Comparison of ENCODE assay signal across 12 cellular contexts in genomic region chr18:26545737-26546136, GRCh38. TPM values are rescaled to one million over a fixed set of nuclear protein-coding genes. Genes with fewer than 3 reads are reported as not detected.
DNase-seq lines count a peak whose midpoint lies in the region; ATAC-seq and TF ChIP-seq lines count a peak whose summit lies in the region.
"Had no signal": no experiment of that assay in that cellular context is flagged by ENCODE, and none has a peak within 500 bp of the region (broad histone marks: within the 10 kb centered on the region; RNA-seq: fewer than 3 reads in every experiment).

No MANE protein-coding gene starts in this region.

- H3K79me2 ChIP-seq in mammary epithelial cell (ENCODE audit: insufficient read depth, low read length) = peaks cover 84% of the 10 kb centered on the region

- H3K79me1 ChIP-seq in mesenchymal stem cell (replicated peaks; ENCODE audit: low read length, poor library complexity, severe bottlenecking) = peaks cover 3% of the 10 kb centered on the region

- H4K20me1 ChIP-seq in BLaER1 (peaks cover 78% of the 10 kb centered on the region), mammary epithelial cell (ENCODE audit: insufficient read depth, low read length) (no peaks in the 10 kb centered on the region)

- H2AK5ac ChIP-seq in mesenchymal stem cell (ENCODE audit: low read length, severe bottlenecking) = no peak overlapping the region

- dilution Hi-C loops in mammary epithelial cell (cut with HindIII; ENCODE audit: low sequenced_read_pairs) = no loop called here

- H2BK5ac ChIP-seq in mesenchymal stem cell (ENCODE audit: low read depth, low read length, poor library complexity, severe bottlenecking) = no peak overlapping the region

- H3K36me3 ChIP-seq in BLaER1 (no peaks in the 10 kb centered on the region; the same call in 1 of the 2 replicates), HUES48 (ENCODE audit: control insufficient read depth, insufficient read depth, low read length) (no peaks in the 10 kb centered on the region), mammary epithelial cell (ENCODE audit: insufficient read depth, low read length) (peaks cover 6% of the 10 kb centered on the region), mesenchymal stem cell (ENCODE audit: control insufficient read depth in 1 of 2, insufficient read depth in 2 of 2, low read depth in 1 of 2, low read length in 2 of 2) (peaks cover 0 to 8% of the 10 kb centered on the region in 2 experiments), WERI-Rb-1 (peaks cover 10% of the 10 kb centered on the region)
- H3K36me3 ChIP-seq: uterus had no signal

- DNase-seq in mammary epithelial cell (no peak), mesenchymal stem cell (no peak), D341Med (ENCODE audit: low spot score) (no peak), WERI-Rb-1 (no peak)
- DNase-seq: DMS79, NCI-H2171, occipital lobe, uterus had no signal

- H3K14ac ChIP-seq in mesenchymal stem cell (ENCODE audit: low read length in 2 of 2) = no peak overlapping the region

- 0% methylated on average over 4 of the region's 5 CpGs for WGBS in mammary epithelial cell (ENCODE audit: low coverage, missing lambda C conversion rate)
- 59% methylated on average over 5 of the region's 5 CpGs for WGBS in mesenchymal stem cell

- H3K23ac ChIP-seq in mesenchymal stem cell (ENCODE audit: low read length in 2 of 2) = no peak overlapping the region

- H4K91ac ChIP-seq in mesenchymal stem cell (ENCODE audit: low read length) = no peak overlapping the region

- H2BK15ac ChIP-seq in mesenchymal stem cell (ENCODE audit: low read depth, poor library complexity, severe bottlenecking) = no peak overlapping the region

- ATAC-seq in GM19395 (IDR thresholded peaks at IDR 0.05; ENCODE audit: unreplicated experiment) (no peak), GM21381 (IDR thresholded peaks at IDR 0.05; ENCODE audit: unreplicated experiment) (no peak)

- in situ Hi-C loops in mammary epithelial cell (cut with MboI; ENCODE audit: low sequenced_read_pairs in 2 of 2) = loop anchor here in 1 of 2 donors (10.0 kb wide), 1 partner anchor 61 kb away; no protein-coding TSS in a partner anchor

- no peak overlapping the region for H2BK12ac ChIP-seq in mesenchymal stem cell (ENCODE audit: low read length in 2 of 2)

- intact Hi-C loops in mammary epithelial cell (cut with micrococcal nuclease) = loop anchor here (2.0 to 5.0 kb wide), 6 partner anchors 65 to 457 kb away; no protein-coding TSS in a partner anchor

- H3K27ac ChIP-seq in BLaER1 = no peak overlapping the region
- no peak overlapping the region for H3K27ac ChIP-seq in HUES48 (ENCODE audit: low read depth, low read length)
- H3K27ac ChIP-seq in mammary epithelial cell (ENCODE audit: insufficient read depth, low read depth, low read length) = peak overlapping the region; percentile 68
- peak overlapping the region; percentile 49 for H3K27ac ChIP-seq in mesenchymal stem cell (ENCODE audit: low read length, poor library complexity, severe bottlenecking)
- no peak overlapping the region for H3K27ac ChIP-seq in WERI-Rb-1
- H3K27ac ChIP-seq: uterus had no signal

- H3K18ac ChIP-seq in mesenchymal stem cell (ENCODE audit: low read depth in 1 of 2, low read length in 2 of 2) = no peak overlapping the region

- H3K4me1 ChIP-seq in BLaER1 (peaks cover 51% of the 10 kb centered on the region), HUES48 (ENCODE audit: control insufficient read depth, insufficient read depth, low read length) (peaks cover 23% of the 10 kb centered on the region), mammary epithelial cell (ENCODE audit: insufficient read depth, low read length) (peaks cover 36% of the 10 kb centered on the region), mesenchymal stem cell (ENCODE audit: control insufficient read depth, insufficient read depth, low read depth, low read length) (peaks cover 26% of the 10 kb centered on the region)

- CTCF ChIA-PET in mammary epithelial cell (lab: Charles Lee; ENCODE audit: low non-redundant PET) = interaction anchor here (0.6 kb wide), 1 partner anchor 74 kb away, joined by 5 read pairs; no protein-coding TSS in a partner anchor

- H2BK120ac ChIP-seq in mesenchymal stem cell (ENCODE audit: low read depth, low read length) = no peak overlapping the region

- TSS peak; percentile 18 for BruUV-seq in mammary epithelial cell (replicated peaks; lab: Mats Ljungman, UMichigan)

- H3K9me3 ChIP-seq in BLaER1 (no peaks in the 10 kb centered on the region), HUES48 (ENCODE audit: control insufficient read depth, insufficient read depth, low read length) (no peaks in the 10 kb centered on the region), mammary epithelial cell (replicated peaks; ENCODE audit: insufficient read depth, low read length) (no peaks in the 10 kb centered on the region), mesenchymal stem cell (ENCODE audit: control insufficient read depth, low read length) (no peaks in the 10 kb centered on the region), WERI-Rb-1 (ENCODE audit: severe bottlenecking) (no peaks in the 10 kb centered on the region)
- H3K9me3 ChIP-seq: uterus had no signal

- no peak overlapping the region for H4K8ac ChIP-seq in mesenchymal stem cell (ENCODE audit: low read length)

- H2AFZ ChIP-seq in mammary epithelial cell (ENCODE audit: low read depth, low read length) (no peak overlapping the region), mesenchymal stem cell (ENCODE audit: low read depth, low read length) (no peak overlapping the region)

- H3K9ac ChIP-seq in BLaER1 = no peak overlapping the region
- no peak overlapping the region for H3K9ac ChIP-seq in HUES48 (ENCODE audit: low read depth, low read length)
- peak overlapping the region; percentile 76 for H3K9ac ChIP-seq in mammary epithelial cell (ENCODE audit: insufficient read depth, low read length)
- H3K9ac ChIP-seq in mesenchymal stem cell (ENCODE audit: low read length) = no peak overlapping the region

- peak overlapping the region; percentile 57 for H3K4me2 ChIP-seq in BLaER1
- peak overlapping the region; percentile 99 for H3K4me2 ChIP-seq in mammary epithelial cell (ENCODE audit: insufficient read depth, low read depth, low read length)
- peak overlapping the region; percentile 82 for H3K4me2 ChIP-seq in mesenchymal stem cell (ENCODE audit: low read length, poor library complexity, severe bottlenecking)

- no peak overlapping the region for H3K4ac ChIP-seq in mesenchymal stem cell (ENCODE audit: low read depth in 1 of 2, low read length in 2 of 2)

- TF ChIP-seq CTCF in mammary epithelial cell (conservative IDR thresholded peaks at IDR 0.05 in 1 of 2, IDR thresholded peaks at IDR 0.05 in 1 of 2; ENCODE audit: extremely low read depth in 1 of 2, insufficient read depth in 1 of 2, low read depth in 1 of 2, low read length in 2 of 2) = no peak
- TF ChIP-seq CTCF in WERI-Rb-1 (IDR thresholded peaks at IDR 0.05; ENCODE audit: low read depth, low read length) = no peak

- H3K4me3 ChIP-seq in BLaER1 (no peak overlapping the region), HUES48 (ENCODE audit: low read depth, low read length) (peak overlapping the region; percentile 72), mammary epithelial cell (replicated peaks in 1 of 3; ENCODE audit: insufficient read depth in 1 of 3, low read depth in 2 of 3, low read length in 3 of 3) (peak overlapping the region; percentile 89 to 95 (median 89)), mesenchymal stem cell (ENCODE audit: insufficient read depth in 1 of 2, low read depth in 1 of 2, low read length in 2 of 2) (peak overlapping the region in 1 of 2 experiments; percentile 35), WERI-Rb-1 (ENCODE audit: low read depth, low read length) (no peak overlapping the region)
- H3K4me3 ChIP-seq: uterus had no signal

- H3K27me3 ChIP-seq in BLaER1 (peaks cover 20% of the 10 kb centered on the region), HUES48 (ENCODE audit: control insufficient read depth, insufficient read depth, low read length) (peaks cover 48% of the 10 kb centered on the region), mammary epithelial cell (ENCODE audit: insufficient read depth, low read length) (no peaks in the 10 kb centered on the region), mesenchymal stem cell (ENCODE audit: control insufficient read depth in 1 of 2, insufficient read depth in 1 of 2, low read length in 2 of 2) (peaks cover 0 to 11% of the 10 kb centered on the region in 2 experiments), WERI-Rb-1 (ENCODE audit: insufficient read depth, low read depth, severe bottlenecking) (no peaks in the 10 kb centered on the region)
- H3K27me3 ChIP-seq: uterus had no signal

RNA-seq across cellular contexts. Expression of gene KCTD1, which starts 2.6 kb away (rescaled TPM):
- 10 to 100 TPM; 35.3 to 64.6 TPM for total RNA-seq in mammary epithelial cell
- 62.2 TPM for polyA plus RNA-seq in mammary epithelial cell
- polyA minus RNA-seq in mammary epithelial cell = 97.8 TPM
- 9.8 TPM for polyA plus RNA-seq in mesenchymal stem cell (2013, experiment 1 of 2)
- 8.9 TPM for polyA plus RNA-seq in mesenchymal stem cell (2013, experiment 2 of 2)

Comparison
In these comparisons a context has a peak if more than half of its experiments do, and no peak if none do; other contexts are left out.
1. H3K27ac ChIP-seq: peak in mammary epithelial cell (single experiment) and mesenchymal stem cell (single experiment); none in BLaER1 (single experiment), HUES48 (single experiment) and WERI-Rb-1 (single experiment).
2. H3K4me3 ChIP-seq: peak in HUES48 (single experiment) and mammary epithelial cell (3 of 3); none in BLaER1 (single experiment) and WERI-Rb-1 (single experiment).
3. Peak in every context shown above with its lines, with median percentiles within 50 percentile points of each other: H3K4me2 ChIP-seq.